Comparison of ENCODE assay signal across 1 cellular context in the genomic region with DNA sequence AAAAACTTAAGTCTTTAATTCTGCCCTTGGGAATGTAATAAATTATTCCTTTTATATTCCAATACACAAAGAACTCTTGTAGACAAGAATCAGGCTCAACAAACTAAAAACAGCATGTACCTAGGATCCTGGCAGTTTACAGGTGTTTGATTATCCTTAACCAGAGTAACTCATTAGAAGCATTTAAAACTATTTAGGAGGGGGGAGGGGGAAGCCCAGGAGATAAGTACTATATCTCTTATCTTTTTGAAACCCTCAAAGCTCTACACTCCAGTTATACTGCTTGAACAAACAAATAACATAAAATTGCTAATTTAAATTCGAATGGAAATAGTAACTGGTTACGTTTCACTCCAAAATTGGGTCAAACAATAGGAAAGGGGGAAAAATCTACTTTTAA.
TF ChIP-seq lines count a peak whose summit lies in the region.

No MANE protein-coding gene starts in this region.

TF ChIP-seq in HCT116, 20 proteins besides CTCF, POLR2A, EP300 and RAD21 (continued from another document):
- TF ChIP-seq, protein P1, sequence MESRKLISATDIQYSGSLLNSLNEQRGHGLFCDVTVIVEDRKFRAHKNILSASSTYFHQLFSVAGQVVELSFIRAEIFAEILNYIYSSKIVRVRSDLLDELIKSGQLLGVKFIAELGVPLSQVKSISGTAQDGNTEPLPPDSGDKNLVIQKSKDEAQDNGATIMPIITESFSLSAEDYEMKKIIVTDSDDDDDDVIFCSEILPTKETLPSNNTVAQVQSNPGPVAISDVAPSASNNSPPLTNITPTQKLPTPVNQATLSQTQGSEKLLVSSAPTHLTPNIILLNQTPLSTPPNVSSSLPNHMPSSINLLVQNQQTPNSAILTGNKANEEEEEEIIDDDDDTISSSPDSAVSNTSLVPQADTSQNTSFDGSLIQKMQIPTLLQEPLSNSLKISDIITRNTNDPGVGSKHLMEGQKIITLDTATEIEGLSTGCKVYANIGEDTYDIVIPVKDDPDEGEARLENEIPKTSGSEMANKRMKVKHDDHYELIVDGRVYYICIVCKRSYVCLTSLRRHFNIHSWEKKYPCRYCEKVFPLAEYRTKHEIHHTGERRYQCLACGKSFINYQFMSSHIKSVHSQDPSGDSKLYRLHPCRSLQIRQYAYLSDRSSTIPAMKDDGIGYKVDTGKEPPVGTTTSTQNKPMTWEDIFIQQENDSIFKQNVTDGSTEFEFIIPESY (IDR thresholded peaks at IDR 0.05; ENCODE audit: extremely low read depth, insufficient replicate concordance, low read length): no peak
TF ChIP-seq in HCT116: peak in this region for 0.
